ENCODE assay signal across 1 cellular context in genomic region chr21:41169701-41170100, GRCh38.
TF ChIP-seq lines count a peak whose summit lies in the region.

No MANE protein-coding gene starts in this region.

TF ChIP-seq in HCT116, 20 proteins besides CTCF, POLR2A, EP300 and RAD21 (continued from another document):
- TF ChIP-seq ZBTB33 (IDR thresholded peaks at IDR 0.05; ENCODE audit: extremely low read depth, insufficient replicate concordance, low read length) (no peak), POLR2AphosphoS5 (IDR thresholded peaks at IDR 0.05; ENCODE audit: low read depth, low read length) (no peak), ZFX (IDR thresholded peaks at IDR 0.05) (no peak), JUND (IDR thresholded peaks at IDR 0.05) (no peak), TCF7L2 (IDR thresholded peaks at IDR 0.05; ENCODE audit: borderline replicate concordance, extremely low read depth, insufficient read depth, insufficient read length) (no peak), EGR1 (IDR thresholded peaks at IDR 0.05; ENCODE audit: low read depth) (no peak), REST (IDR thresholded peaks at IDR 0.05; ENCODE audit: low read depth) (no peak), ATF3 (IDR thresholded peaks at IDR 0.05) (no peak), ZNF274 (IDR thresholded peaks at IDR 0.05; ENCODE audit: low read depth, low read length) (no peak), CBX3 (IDR thresholded peaks at IDR 0.05; ENCODE audit: low read depth) (no peak), ELF1 (IDR thresholded peaks at IDR 0.05; ENCODE audit: borderline replicate concordance, low read depth) (no peak), FOSL1 (IDR thresholded peaks at IDR 0.05; ENCODE audit: low read depth) (no peak), SIN3A (IDR thresholded peaks at IDR 0.05; ENCODE audit: low read depth) (no peak), CEBPB (IDR thresholded peaks at IDR 0.05; ENCODE audit: low read depth) (no peak)
